Comparison of ENCODE assay signal across 8 cellular contexts in the genomic region with DNA sequence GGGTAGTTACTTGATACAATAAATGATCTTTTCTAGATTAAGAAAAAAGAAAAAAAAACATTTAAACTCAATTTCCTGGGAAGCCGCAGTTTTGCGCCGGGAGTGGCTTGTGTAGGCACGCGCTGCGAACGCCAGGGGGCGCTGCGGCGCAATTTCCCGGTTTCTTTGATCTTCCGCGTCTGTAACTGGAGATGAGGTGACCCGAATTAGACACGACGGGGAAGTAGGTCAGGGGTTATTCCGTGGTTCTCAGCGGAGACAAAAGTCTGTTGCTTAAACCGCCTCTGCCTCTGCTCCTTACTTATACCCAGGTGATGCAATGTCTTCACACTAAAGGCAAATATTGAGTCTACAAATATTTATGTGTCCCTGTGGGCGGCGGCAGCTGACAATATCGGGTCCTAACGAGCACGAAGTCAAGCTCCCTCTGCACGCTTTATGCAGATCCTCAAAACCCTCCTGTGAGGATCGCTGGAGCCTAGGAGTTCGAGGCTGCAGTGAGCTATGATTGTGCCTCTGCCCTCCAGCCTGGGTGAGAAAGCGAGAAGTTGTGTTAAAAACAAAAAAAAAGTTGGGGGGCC. TPM values are rescaled to one million over a fixed set of nuclear protein-coding genes. Genes with fewer than 3 reads are reported as not detected.
DNase-seq lines count a peak whose midpoint lies in the region; ATAC-seq and TF ChIP-seq lines count a peak whose summit lies in the region.

No MANE protein-coding gene starts in this region.

- H3K4me3 Mint-ChIP-seq in chondrocyte (ENCODE audit: unreplicated experiment): peak overlapping the region; percentile 68

- peaks cover 9% of the 10 kb centered on the region for H3K4me1 Mint-ChIP-seq in chondrocyte (ENCODE audit: low read depth)

- peaks cover 7% of the 10 kb centered on the region for H3K27me3 Mint-ChIP-seq in chondrocyte (ENCODE audit: low read depth)

- DNase-seq in Ammon's horn (ENCODE audit: low spot score) (peak; percentile 73), HEK293T (ENCODE audit: extremely low spot score) (peak; percentile 84), NCI-H524 (lab: John Stamatoyannopoulos, UW) (peak; percentile 66 to 82), chondrocyte (ENCODE audit: low spot score) (no peak), left kidney (ENCODE audit: low read depth, low spot score) (peak; percentile 92)
- DNase-seq in activated CD4-positive, alpha-beta T cell treated with anti-CD3 and anti-CD28 coated beads for 48 hours: peak; percentile 90
- DNase-seq in stimulated activated CD4-positive, alpha-beta T cell treated with anti-CD3 and anti-CD28 coated beads, Interleukin-1b, Interleukin-23, amount 100 ng/mL, for 48 hours: peak; percentile 84

- no peaks in the 10 kb centered on the region for H3K36me3 Mint-ChIP-seq in chondrocyte (ENCODE audit: low read depth)

- no peaks in the 10 kb centered on the region for H3K9me3 Mint-ChIP-seq in chondrocyte (ENCODE audit: low read depth)

- peak overlapping the region; percentile 77 for H3K27ac Mint-ChIP-seq in chondrocyte (ENCODE audit: unreplicated experiment)

- POLR2A ChIA-PET in HEK293T (lab: Yijun Ruan, JAX): interaction anchor here (1.5 kb wide), 1 partner anchor 23 kb away, joined by 4 read pairs; a partner anchor contains a TSS

- CTCF ChIA-PET in HEK293T (lab: Yijun Ruan, JAX): interaction anchor here (0.6 to 2.3 kb wide), 5 partner anchors 9 to 512 kb away, joined by 3 to 8 read pairs (median 4); a partner anchor contains a TSS

- no peak for ATAC-seq in GM18870 (IDR thresholded peaks at IDR 0.05; ENCODE audit: unreplicated experiment)

- peak; percentile 99 for TF ChIP-seq CTCF in chondrocyte (IDR thresholded peaks at IDR 0.05)

TF ChIP-seq in HEK293T, 16 proteins besides CTCF, POLR2A, EP300 and RAD21:
- TF ChIP-seq L3MBTL2 (conservative IDR thresholded peaks at IDR 0.05): peak; percentile 80
- no peak for TF ChIP-seq FOXK2 (IDR thresholded peaks at IDR 0.05)
- peak; percentile 91 for TF ChIP-seq LEF1 (IDR thresholded peaks at IDR 0.05; ENCODE audit: borderline replicate concordance)

RNA-seq across cellular contexts. Expression of a gene that starts 15.2 kb away (rescaled TPM):
- 2.7 to 10.2 TPM (median 8.1 TPM) in 3 replicates for total RNA-seq in chondrocyte

RNA-seq across cellular contexts. Expression of a gene that starts 16.7 kb away (rescaled TPM):
- total RNA-seq in chondrocyte: not detected in 3 replicates

RNA-seq across cellular contexts. Expression of a gene that starts 18.6 kb away (rescaled TPM):
- not detected in 3 replicates for total RNA-seq in chondrocyte

RNA-seq across cellular contexts. Expression of a gene that starts 22.6 kb away (rescaled TPM):
- 78.8 to 113 TPM (median 80.7 TPM) in 3 replicates for total RNA-seq in chondrocyte

RNA-seq across cellular contexts. Expression of a gene that starts 22.8 kb away (rescaled TPM):
- total RNA-seq in chondrocyte: 26.7 to 29.8 TPM (median 27.4 TPM) in 3 replicates
